In genomic region chr5:177474845-177475562, GRCh38 we compare ENCODE assay signal across 2 cellular contexts.
TF ChIP-seq lines count a peak whose summit lies in the region.

No MANE protein-coding gene starts in this region.

TF ChIP-seq in H1, 55 proteins besides CTCF, POLR2A, EP300 and RAD21:
- no peak for TF ChIP-seq RNF2 (IDR thresholded peaks at IDR 0.05; ENCODE audit: borderline replicate concordance, low read depth, low read length, missing control alignments, poor library complexity, severe bottlenecking)
- no peak for TF ChIP-seq BACH1 (IDR thresholded peaks at IDR 0.05; ENCODE audit: low read length)
- TF ChIP-seq SRF (IDR thresholded peaks at IDR 0.05; ENCODE audit: low read depth, low read length): no peak
- no peak for TF ChIP-seq GABPA (IDR thresholded peaks at IDR 0.05; ENCODE audit: borderline replicate concordance, insufficient read depth, low read length)
- no peak for TF ChIP-seq CEBPB (IDR thresholded peaks at IDR 0.05; ENCODE audit: low read depth, low read length)
- TF ChIP-seq HDAC2 (IDR thresholded peaks at IDR 0.05; ENCODE audit: borderline replicate concordance in 1 of 2, low read depth in 2 of 2, low read length in 2 of 2): no peak
- TF ChIP-seq ATF2 (IDR thresholded peaks at IDR 0.05; ENCODE audit: low read length): no peak
- TF ChIP-seq JUND (IDR thresholded peaks at IDR 0.05; ENCODE audit: low read length): no peak
- no peak for TF ChIP-seq CHD7 (IDR thresholded peaks at IDR 0.05; ENCODE audit: insufficient replicate concordance, low read length)
- TF ChIP-seq TEAD4 (IDR thresholded peaks at IDR 0.05; ENCODE audit: low read depth, low read length): no peak
- TF ChIP-seq CTBP2 (IDR thresholded peaks at IDR 0.05; ENCODE audit: borderline replicate concordance, insufficient read depth, insufficient read length, low read length): no peak
- TF ChIP-seq TBP (IDR thresholded peaks at IDR 0.05; ENCODE audit: low read depth, low read length): no peak

TF ChIP-seq in SK-N-SH, 30 proteins besides CTCF, POLR2A, EP300 and RAD21:
- no peak for TF ChIP-seq FOSL2 (IDR thresholded peaks at IDR 0.05; ENCODE audit: borderline replicate concordance, low read depth)
- no peak for TF ChIP-seq REST (IDR thresholded peaks at IDR 0.05; ENCODE audit: low read depth, low read length)
- TF ChIP-seq NFIC (IDR thresholded peaks at IDR 0.05; ENCODE audit: borderline replicate concordance): no peak
- no peak for TF ChIP-seq RFX5 (IDR thresholded peaks at IDR 0.05; ENCODE audit: low read length)
- TF ChIP-seq TCF12 (IDR thresholded peaks at IDR 0.05): no peak
- TF ChIP-seq YY1 (IDR thresholded peaks at IDR 0.05; ENCODE audit: low read depth): no peak
- TF ChIP-seq GATA2 (CRISPR knock-in tag; IDR thresholded peaks at IDR 0.05): no peak
- TF ChIP-seq NRF1 (IDR thresholded peaks at IDR 0.05; ENCODE audit: low read depth, low read length): no peak
- no peak for TF ChIP-seq FOXJ3 (CRISPR knock-in tag; IDR thresholded peaks at IDR 0.05)
- no peak for TF ChIP-seq SMC3 (IDR thresholded peaks at IDR 0.05; ENCODE audit: low read depth, low read length)
- no peak for TF ChIP-seq MEF2A (IDR thresholded peaks at IDR 0.05; ENCODE audit: borderline replicate concordance, low read depth)
- no peak for TF ChIP-seq IRF3 (IDR thresholded peaks at IDR 0.05; ENCODE audit: low read depth, low read length)
- TF ChIP-seq TEAD4 (IDR thresholded peaks at IDR 0.05; ENCODE audit: borderline replicate concordance, insufficient read depth): no peak
- no peak for TF ChIP-seq JUND (IDR thresholded peaks at IDR 0.05)
